18 cellular contexts compared by ENCODE assay signal in genomic region chr7:66460921-66461361, GRCh38.
"Had no signal": no experiment of that assay in that cellular context is flagged by ENCODE, and none has a peak within 500 bp of the region (broad histone marks: within the 10 kb centered on the region; RNA-seq: fewer than 3 reads in every experiment).

No MANE protein-coding gene starts in this region.

- FAIRE-seq: endothelial cell of umbilical vein, urothelium cell line had no signal

- ATAC-seq: body of pancreas; foreskin keratinocyte; left ventricle myocardium superior; naive thymus-derived CD8-positive, alpha-beta T cell; WTC11 had no signal

- H3K27me3 Mint-ChIP-seq: activated CD4-positive, alpha-beta T cell treated with anti-CD3 and anti-CD28 coated beads, Interleukin-2, amount 10 ng/mL, durations not matched to agents 24 days and 14 days; naive thymus-derived CD8-positive, alpha-beta T cell had no signal

- H3K27me3 ChIP-seq: body of pancreas, foreskin keratinocyte, tibial artery had no signal

- DNase-seq: activated CD4-positive, alpha-beta T cell treated with anti-CD3 and anti-CD28 coated beads, Interleukin-2, amount 10 ng/mL, durations not matched to agents 24 days and 14 days; activated CD8-positive, alpha-beta memory T cell treated with anti-CD3 and anti-CD28 coated beads for 24 hours; activated naive CD4-positive, alpha-beta T cell treated with anti-CD3 and anti-CD28 coated beads, Interleukin-2, amount 50 U/mL, for 16 hours; activated T-cell treated with anti-CD3 and anti-CD28 coated beads for 4 hours; amygdala; body of pancreas; cerebellar nuclear complex; effector CD8-positive, alpha-beta T cell; foreskin keratinocyte; kidney glomerular epithelial cell; left ventricle myocardium superior; mesenchymal stem cell; naive thymus-derived CD8-positive, alpha-beta T cell; stimulated activated CD4-positive, alpha-beta T cell treated with anti-CD3 and anti-CD28 coated beads, Interleukin-1b, Interleukin-23, amount 100 ng/mL, for 48 hours; tibial artery had no signal

- H3K4me3 ChIP-seq: body of pancreas, tibial artery had no signal

- H3K4me1 Mint-ChIP-seq: WTC11 had no signal

- H3K4me3 Mint-ChIP-seq: activated CD4-positive, alpha-beta T cell treated with anti-CD3 and anti-CD28 coated beads, Interleukin-2, amount 10 ng/mL, durations not matched to agents 24 days and 14 days; naive thymus-derived CD8-positive, alpha-beta T cell; WTC11 had no signal
